Comparison of ENCODE assay signal across 8 cellular contexts in genomic region chr4:133150643-133151300, GRCh38. TPM values are rescaled to one million over a fixed set of nuclear protein-coding genes. Genes with fewer than 3 reads are reported as not detected.
DNase-seq lines count a peak whose midpoint lies in the region; ATAC-seq and TF ChIP-seq lines count a peak whose summit lies in the region.

No MANE protein-coding gene starts in this region.

- no peak overlapping the region for H3K18ac ChIP-seq in IMR-90 (ENCODE audit: low read depth, low read length)

- no peak overlapping the region for H4K8ac ChIP-seq in IMR-90 (ENCODE audit: low read depth in 2 of 2, low read length in 2 of 2)

- in situ Hi-C loops in IMR-90 (cut with MboI; ENCODE audit: low sequenced_read_pairs) = no loop called here

- H3K27me3 ChIP-seq in BJ (ENCODE audit: control insufficient read depth, insufficient read depth, low read length) = peaks cover 3% of the 10 kb centered on the region
- peaks cover 46% of the 10 kb centered on the region for H3K27me3 ChIP-seq in IMR-90 (ENCODE audit: control insufficient read depth, insufficient read depth, low read length)
- H3K27me3 ChIP-seq in esophagus muscularis mucosa = peaks cover 6 to 61% (median 28%) of the 10 kb centered on the region in 4 donors
- no peaks in the 10 kb centered on the region for H3K27me3 ChIP-seq in ovary

- H3K9ac ChIP-seq in IMR-90 (ENCODE audit: low read depth, low read length) = no peak overlapping the region

- WGBS in IMR-90 (ENCODE audit: extremely low coverage in 2 of 2, insufficient read length in 1 of 2), 2 experiments = 4% methylated on average over 12 of the region's 51 CpGs; no CpG with 5 or more reads in 1 of the 2 experiments
- WGBS in esophagus muscularis mucosa = 0% methylated on average over 3 of the region's 51 CpGs
- WGBS in ovary, 3 donors = 0 to 2% (median 1%) methylated on average over 44 to 51 of the region's 51 CpGs

- no peak overlapping the region for H3K27ac ChIP-seq in IMR-90 (ENCODE audit: insufficient read depth, low read length)
- no peak overlapping the region for H3K27ac ChIP-seq in esophagus muscularis mucosa (replicated peaks in 1 of 4)
- H3K27ac ChIP-seq in ovary = peak overlapping the region in 1 of 2 donors; percentile 56

- peak overlapping the region; percentile 75 for H2AFZ ChIP-seq in IMR-90 (replicated peaks; ENCODE audit: low read length, poor library complexity)

- intact Hi-C loops in IMR-90 (cut with micrococcal nuclease) = loop anchor here (5.0 kb wide), 1 partner anchor 692 kb away; no protein-coding TSS in a partner anchor
- intact Hi-C loops in esophagus muscularis mucosa (cut with DNase I) = no loop called here
- intact Hi-C loops in ovary (cut with DNase I) = no loop called here

- H3K4me3 ChIP-seq in BJ (ENCODE audit: low read depth, low read length) (peak overlapping the region; percentile 58), IMR-90 (ENCODE audit: insufficient read depth, low read depth, low read length) (no peak overlapping the region), esophagus muscularis mucosa (peak overlapping the region; percentile 51 to 62 (median 56)), ovary (peak overlapping the region; percentile 40)

- peaks cover 2% of the 10 kb centered on the region; the same call in 1 of the 2 replicates for H3K4me1 ChIP-seq in IMR-90 (ENCODE audit: control insufficient read depth, insufficient read depth, low read length)
- H3K4me1 ChIP-seq in esophagus muscularis mucosa = peaks cover 62 to 75% (median 73%) of the 10 kb centered on the region in 4 donors
- no peaks in the 10 kb centered on the region for H3K4me1 ChIP-seq in ovary (ENCODE audit: insufficient read depth)

- TF ChIP-seq EP300 in esophagus muscularis mucosa (IDR thresholded peaks at IDR 0.05) = no peak
- no peak for TF ChIP-seq EP300 in ovary (IDR thresholded peaks at IDR 0.05)

- H2AK9ac ChIP-seq in IMR-90 (replicated peaks; ENCODE audit: low read depth, low read length, poor library complexity) = no peak overlapping the region

- no peak for TF ChIP-seq RAD21 in IMR-90 (IDR thresholded peaks at IDR 0.05; ENCODE audit: low read length)

- no peak overlapping the region for H2BK15ac ChIP-seq in IMR-90 (ENCODE audit: low read depth, low read length)

- TF ChIP-seq POLR2A in IMR-90 (IDR thresholded peaks at IDR 0.05; ENCODE audit: low read depth, low read length) = no peak
- TF ChIP-seq POLR2A in esophagus muscularis mucosa (IDR thresholded peaks at IDR 0.05; ENCODE audit: low read depth) = no peak
- TF ChIP-seq POLR2A in ovary (IDR thresholded peaks at IDR 0.05) = no peak

- no peak overlapping the region for H2BK120ac ChIP-seq in IMR-90 (ENCODE audit: low read depth, low read length)

- ATAC-seq in IMR-90 (ENCODE audit: low read depth) = no peak
- ATAC-seq in GM18858 (IDR thresholded peaks at IDR 0.05; ENCODE audit: unreplicated experiment) = no peak
- ATAC-seq in HG03342 (IDR thresholded peaks at IDR 0.05; ENCODE audit: unreplicated experiment) = no peak
- ATAC-seq in HG02870 (IDR thresholded peaks at IDR 0.05; ENCODE audit: unreplicated experiment) = no peak

- no peak overlapping the region for H3K56ac ChIP-seq in IMR-90 (ENCODE audit: extremely low read depth, insufficient read depth, low read length)

- H4K20me1 ChIP-seq in IMR-90 (ENCODE audit: insufficient read depth, low read length) = no peaks in the 10 kb centered on the region

- H3K9me1 ChIP-seq in IMR-90 (ENCODE audit: insufficient read depth, low read length) = no peaks in the 10 kb centered on the region

- H4K5ac ChIP-seq in IMR-90 (ENCODE audit: low read depth, low read length) = no peak overlapping the region

- no peak overlapping the region for H3K23ac ChIP-seq in IMR-90 (ENCODE audit: low read depth, low read length)

- BruUV-seq in IMR-90 (replicated peaks; lab: Mats Ljungman, UMichigan) = no TSS peak

- CTCF ChIA-PET in BJ (lab: Yijun Ruan, JAX) = interaction anchor here (1.2 to 1.5 kb wide), 2 partner anchors 1780 to 1785 kb away, joined by 3 to 4 read pairs; no protein-coding TSS in a partner anchor
- CTCF ChIA-PET in IMR-90 (lab: Yijun Ruan, JAX) = no interaction called here

- peak overlapping the region; percentile 36; the same call in 1 of the 2 replicates for H3K4me2 ChIP-seq in IMR-90 (ENCODE audit: low read depth, low read length)

- H2BK5ac ChIP-seq in IMR-90 (ENCODE audit: low read depth, low read length, poor library complexity, severe bottlenecking) = no peak overlapping the region

- no peak overlapping the region for H2BK20ac ChIP-seq in IMR-90 (ENCODE audit: low read depth, low read length)

- no peaks in the 10 kb centered on the region for H3K79me1 ChIP-seq in IMR-90 (ENCODE audit: low read depth in 1 of 2, low read length in 2 of 2)

- dilution Hi-C loops in IMR-90 (cut with HindIII; ENCODE audit: low sequenced_read_pairs, unreplicated experiment) = no loop called here

- H3K14ac ChIP-seq in IMR-90 (replicated peaks; ENCODE audit: low read depth, low read length) = no peak overlapping the region

- no peak overlapping the region for H2AK5ac ChIP-seq in IMR-90 (ENCODE audit: low read depth, low read length)

- POLR2A ChIA-PET in BJ (lab: Charles Lee) = no interaction called here
- POLR2A ChIA-PET in IMR-90 (lab: Charles Lee; ENCODE audit: unreplicated experiment) = no interaction called here

- DNase-seq in BJ (ENCODE audit: low read depth) (no peak), IMR-90 (no peak), esophagus muscularis mucosa (ENCODE audit: extremely low spot score) (no peak), ovary (peak in 3 of 5 donors; percentile 17 to 28 (median 28))
- no peak for DNase-seq in stimulated activated CD4-positive, alpha-beta T cell treated with anti-CD3 and anti-CD28 coated beads, Interleukin-4, amount 100 ng/mL, for 24 hours

- H3K36me3 ChIP-seq in BJ (ENCODE audit: control insufficient read depth, insufficient read depth, low read length) = no peaks in the 10 kb centered on the region
- no peaks in the 10 kb centered on the region for H3K36me3 ChIP-seq in IMR-90 (ENCODE audit: control insufficient read depth, insufficient read depth, low read length)
- no peaks in the 10 kb centered on the region for H3K36me3 ChIP-seq in esophagus muscularis mucosa
- H3K36me3 ChIP-seq in ovary = no peaks in the 10 kb centered on the region

- H3K4ac ChIP-seq in IMR-90 (ENCODE audit: low read depth, low read length) = no peak overlapping the region

- no peak overlapping the region for H4K91ac ChIP-seq in IMR-90 (ENCODE audit: insufficient read depth, low read depth, low read length)

- no peaks in the 10 kb centered on the region for H3K9me3 ChIP-seq in IMR-90 (ENCODE audit: control insufficient read depth, insufficient read depth, low read length)
- no peaks in the 10 kb centered on the region for H3K9me3 ChIP-seq in esophagus muscularis mucosa
- no peaks in the 10 kb centered on the region for H3K9me3 ChIP-seq in ovary

- TF ChIP-seq CTCF in BJ (IDR thresholded peaks at IDR 0.05; ENCODE audit: insufficient read depth, low read depth, low read length) (no peak), IMR-90 (conservative IDR thresholded peaks at IDR 0.05; ENCODE audit: low read depth, low read length) (no peak), esophagus muscularis mucosa (IDR thresholded peaks at IDR 0.05) (no peak), ovary (IDR thresholded peaks at IDR 0.05) (no peak)

TF ChIP-seq in IMR-90, 13 proteins besides CTCF, POLR2A, EP300 and RAD21:
- TF ChIP-seq SMC3 (IDR thresholded peaks at IDR 0.05; ENCODE audit: low read depth, low read length) (no peak), FOS (IDR thresholded peaks at IDR 0.05; ENCODE audit: low read depth, low read length) (no peak), ELK1 (IDR thresholded peaks at IDR 0.05; ENCODE audit: borderline replicate concordance, low read depth, low read length) (no peak), USF2 (IDR thresholded peaks at IDR 0.05; ENCODE audit: low read depth, low read length) (no peak), CEBPB (IDR thresholded peaks at IDR 0.05; ENCODE audit: low read depth, low read length) (no peak), MXI1 (IDR thresholded peaks at IDR 0.05; ENCODE audit: borderline replicate concordance, low read depth, low read length) (no peak), BHLHE40 (IDR thresholded peaks at IDR 0.05; ENCODE audit: low read depth, low read length) (no peak), MAFK (IDR thresholded peaks at IDR 0.05; ENCODE audit: low read depth, low read length) (no peak), NFE2L2 (IDR thresholded peaks at IDR 0.05; ENCODE audit: low read depth, low read length) (no peak), RFX5 (IDR thresholded peaks at IDR 0.05; ENCODE audit: low read depth, low read length) (no peak), RCOR1 (IDR thresholded peaks at IDR 0.05; ENCODE audit: insufficient replicate concordance, low read length) (no peak), MAZ (IDR thresholded peaks at IDR 0.05; ENCODE audit: borderline replicate concordance, low read depth, low read length) (no peak), CHD1 (IDR thresholded peaks at IDR 0.05; ENCODE audit: low read depth, low read length) (no peak)
TF ChIP-seq in IMR-90: peak in this region for 0.

RNA-seq across cellular contexts. Expression of gene PCDH10, which starts 1.7 kb away (rescaled TPM):
- polyA plus RNA-seq in BJ (2011; rRNA removed) = 21.8 and 31.1 TPM in 2 replicates
- polyA minus RNA-seq in BJ (2011; rRNA and poly(A)+ RNA removed) = 34.9 and 39.5 TPM in 2 replicates
- 0.90 and 1.4 TPM in 2 replicates for total RNA-seq in IMR-90 (2012; rRNA removed)
- polyA plus RNA-seq in IMR-90 (2012; rRNA removed) = 2.0 and 2.5 TPM in 2 replicates
- polyA plus RNA-seq in IMR-90 (2012; cell fraction: cytosol; rRNA removed) = 1.6 and 1.7 TPM in 2 replicates
- polyA plus RNA-seq in IMR-90 (2012; cell fraction: nucleus; rRNA removed; ENCODE audit: low replicate concordance) = 1.1 and 1.6 TPM in 2 replicates
- under 1 TPM; 0.42 to 0.71 (median 0.62) TPM for total RNA-seq in esophagus muscularis mucosa
- total RNA-seq in ovary = 1 to 10 TPM in 3 of 7 donors, under 1 TPM in 4; 0.23 to 6.4 (median 0.97) TPM
- 1 to 10 TPM; 2.2 to 2.5 TPM for polyA plus RNA-seq in ovary

Comparison
In these comparisons a context has a peak if more than half of its experiments do, and no peak if none do; other contexts are left out.
1. DNase-seq: peak in ovary (3 of 5); none in BJ (single experiment), IMR-90 (single experiment), esophagus muscularis mucosa (single experiment) and stimulated activated CD4-positive, alpha-beta T cell treated with anti-CD3 and anti-CD28 coated beads, Interleukin-4, amount 100 ng/mL, for 24 hours (single experiment).